In genomic region chr1:149906561-149906960, GRCh38 we compare ENCODE assay signal across 1 cellular context.
TF ChIP-seq lines count a peak whose summit lies in the region.

No MANE protein-coding gene starts in this region.

TF ChIP-seq in K562, 482 proteins besides CTCF, POLR2A, EP300 and RAD21 (continued from another document):
- TF ChIP-seq TAL1 (IDR thresholded peaks at IDR 0.05) (peak; percentile 44; the same call in 1 of the 2 replicates), MNT (conservative IDR thresholded peaks at IDR 0.05) (peak in 1 of 2 experiments; percentile 41; a peak in 1 of 4 replicates), ATF7 (IDR thresholded peaks at IDR 0.05) (0 out of 2 replicates have a peak, but pooled peaks have one; percentile 30), RAD51 (IDR thresholded peaks at IDR 0.05; ENCODE audit: borderline replicate concordance, low read depth) (no peak), ZNF507 (tag; conservative IDR thresholded peaks at IDR 0.05) (no peak), BCOR (IDR thresholded peaks at IDR 0.05) (0 out of 2 replicates have a peak, but pooled peaks have one; percentile 18), TBL1XR1 (IDR thresholded peaks at IDR 0.05; ENCODE audit: low read length in 2 of 2) (0 out of 4 replicates have a peak, but pooled peaks of 1 of the 2 experiments have one; percentile 43), CXXC5 (CRISPR knock-in tag; IDR thresholded peaks at IDR 0.05) (0 out of 2 replicates have a peak, but pooled peaks have one; percentile 17), VEZF1 (CRISPR knock-in tag; IDR thresholded peaks at IDR 0.05) (peak; percentile 61), ZEB2 (IDR thresholded peaks at IDR 0.05) (peak; percentile 59), ELF4 (CRISPR knock-in tag; IDR thresholded peaks at IDR 0.05) (no peak), ZFP36 (IDR thresholded peaks at IDR 0.05; ENCODE audit: low read depth, low read length, partially characterized antibody) (peak; percentile 17), SMAD4 (CRISPR knock-in tag; conservative IDR thresholded peaks at IDR 0.05) (0 out of 2 replicates have a peak, but pooled peaks have one; percentile 33), TEAD4 (IDR thresholded peaks at IDR 0.05; ENCODE audit: low read length) (peak; percentile 58), TEAD4 (CRISPR knock-in tag; IDR thresholded peaks at IDR 0.05; ENCODE audit: borderline replicate concordance) (no peak), ARID1B (IDR thresholded peaks at IDR 0.05) (peak; percentile 89), PHF20 (IDR thresholded peaks at IDR 0.05; ENCODE audit: partially characterized antibody) (no peak), EP400 (IDR thresholded peaks at IDR 0.05) (no peak), KDM1A (IDR thresholded peaks at IDR 0.05) (0 out of 4 replicates have a peak, but pooled peaks of 1 of the 2 experiments have one; percentile 34)
TF ChIP-seq in K562: peak in this region for 52.
